Comparison of ENCODE assay signal across 15 cellular contexts in the genomic region with DNA sequence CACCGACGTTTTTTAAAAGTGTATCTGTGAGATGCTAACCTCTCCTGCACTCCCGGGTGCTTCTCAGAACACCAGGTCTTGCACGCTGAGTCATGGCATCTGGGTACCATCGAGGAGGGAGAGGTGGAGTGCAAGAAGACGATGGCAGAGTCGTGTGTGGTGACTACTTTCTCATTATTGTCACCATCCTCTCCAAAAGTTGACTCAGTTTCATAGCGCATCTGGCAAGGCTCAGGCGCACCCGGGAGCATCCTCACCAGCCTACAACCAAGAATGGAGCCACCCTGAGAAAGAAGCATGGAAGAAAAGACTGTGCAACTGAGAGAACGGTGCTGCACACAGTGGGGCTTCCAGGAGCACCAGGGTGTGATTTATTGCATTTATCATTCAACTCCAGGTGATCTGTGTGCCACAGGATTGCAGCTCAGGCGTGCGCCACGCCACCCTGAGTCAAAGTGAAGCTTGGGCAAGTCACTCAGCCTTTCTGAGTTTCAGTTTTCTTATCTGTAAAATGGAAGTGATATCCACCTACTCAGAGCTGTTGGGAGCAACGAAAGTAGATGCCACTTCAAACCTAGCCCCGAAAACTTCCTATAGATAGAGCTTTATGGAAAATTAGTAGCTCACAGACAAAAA.
DNase-seq lines count a peak whose midpoint lies in the region; ATAC-seq, FAIRE-seq and TF ChIP-seq lines count a peak whose summit lies in the region.
"Had no signal": no experiment of that assay in that cellular context is flagged by ENCODE, and none has a peak within 500 bp of the region (broad histone marks: within the 10 kb centered on the region; RNA-seq: fewer than 3 reads in every experiment).

No MANE protein-coding gene starts in this region.

- H3K27me3 Mint-ChIP-seq in stimulated activated naive CD8-positive, alpha-beta T cell treated with anti-CD3 and anti-CD28 coated beads, Interleukin-15, amount 100 ng/mL, for 72 hours: peaks cover 49% of the 10 kb centered on the region

- no peaks in the 10 kb centered on the region for H3K27me3 ChIP-seq in sigmoid colon
- no peaks in the 10 kb centered on the region for H3K27me3 ChIP-seq in MG63
- H3K27me3 ChIP-seq: brain microvascular endothelial cell had no signal

- TF ChIP-seq CTCF in sigmoid colon (IDR thresholded peaks at IDR 0.05): no peak

- peak overlapping the region in 1 of 2 donors; percentile 67 for H3K27ac Mint-ChIP-seq in stimulated activated naive CD8-positive, alpha-beta T cell treated with anti-CD3 and anti-CD28 coated beads, Interleukin-15, amount 100 ng/mL, for 72 hours

- intact Hi-C loops in sigmoid colon (cut with DNase I): no loop called here

- 77% methylated on average over 16 of the region's 16 CpGs for WGBS in sigmoid colon, 2 donors

- H3K9me3 Mint-ChIP-seq in stimulated activated naive CD8-positive, alpha-beta T cell treated with anti-CD3 and anti-CD28 coated beads, Interleukin-15, amount 100 ng/mL, for 72 hours: peaks cover 12 to 28% of the 10 kb centered on the region in 2 donors

- TF ChIP-seq POLR2A in sigmoid colon (IDR thresholded peaks at IDR 0.05): no peak

- peaks cover 21% of the 10 kb centered on the region for H3K4me1 Mint-ChIP-seq in stimulated activated naive CD8-positive, alpha-beta T cell treated with anti-CD3 and anti-CD28 coated beads, Interleukin-15, amount 100 ng/mL, for 72 hours

- TF ChIP-seq EP300 in sigmoid colon (IDR thresholded peaks at IDR 0.05): no peak

- H3K4me1 ChIP-seq in sigmoid colon: no peaks in the 10 kb centered on the region

- peak; percentile 78 for DNase-seq in activated effector memory CD4-positive, alpha-beta T cell treated with anti-CD3 and anti-CD28 coated beads, Interleukin-2, amount 50 U/mL, for 16 hours
- DNase-seq in activated effector memory CD4-positive, alpha-beta T cell treated with Interleukin-2 at 50 U/mL for 16 hours: no peak
- peak; percentile 17 for DNase-seq in activated CD8-positive, alpha-beta memory T cell treated with anti-CD3 and anti-CD28 coated beads, Interleukin-2, amount 50 U/mL, for 24 hours (ENCODE audit: extremely low read depth)
- peak; percentile 8 for DNase-seq in sigmoid colon
- DNase-seq in stimulated activated naive CD8-positive, alpha-beta T cell treated with anti-CD3 and anti-CD28 coated beads, Interleukin-15, amount 100 ng/mL, for 72 hours: peak in 1 of 2 donors; percentile 47
- no peak for DNase-seq in NCI-H1417 treated with DMSO at 0.1 percent for 48 hours (lab: John Stamatoyannopoulos, UW)
- DNase-seq in RCC 7860 (ENCODE audit: low spot score): no peak
- DNase-seq in MG63: no peak
- DNase-seq: brain microvascular endothelial cell, heart right ventricle, left ventricle myocardium superior, NCI-H1436 had no signal

- no peak for FAIRE-seq in RCC 7860 (lab: Jason Lieb, UNC)
- FAIRE-seq: endothelial cell of umbilical vein, urothelium cell line had no signal

- H3K36me3 ChIP-seq in sigmoid colon: no peaks in the 10 kb centered on the region
- H3K36me3 ChIP-seq in MG63: no peaks in the 10 kb centered on the region
- H3K36me3 ChIP-seq: brain microvascular endothelial cell, heart right ventricle had no signal

- ATAC-seq in stimulated activated naive CD8-positive, alpha-beta T cell treated with anti-CD3 and anti-CD28 coated beads, Interleukin-15, amount 100 ng/mL, for 72 hours: peak; percentile 89
- ATAC-seq: left ventricle myocardium superior, SK-N-SH treated with all-trans-retinoic acid at 6 μM for 48 hours had no signal

- no peak overlapping the region for H3K27ac ChIP-seq in sigmoid colon
- H3K27ac ChIP-seq: brain microvascular endothelial cell, heart right ventricle had no signal

- H3K9me3 ChIP-seq in sigmoid colon (peaks cover 0 to 20% (median 4%) of the 10 kb centered on the region in 4 donors), MG63 (peaks cover 10% of the 10 kb centered on the region)

- peak overlapping the region in 1 of 2 donors; percentile 17 for H3K4me3 Mint-ChIP-seq in stimulated activated naive CD8-positive, alpha-beta T cell treated with anti-CD3 and anti-CD28 coated beads, Interleukin-15, amount 100 ng/mL, for 72 hours

- H3K4me3 ChIP-seq in sigmoid colon (no peak overlapping the region), MG63 (no peak overlapping the region)
- H3K4me3 ChIP-seq: heart right ventricle had no signal

Comparison
In these comparisons a context has a peak if more than half of its experiments do, and no peak if none do; other contexts are left out.
1. DNase-seq: peak in activated effector memory CD4-positive, alpha-beta T cell treated with anti-CD3 and anti-CD28 coated beads, Interleukin-2, amount 50 U/mL, for 16 hours (single experiment), activated CD8-positive, alpha-beta memory T cell treated with anti-CD3 and anti-CD28 coated beads, Interleukin-2, amount 50 U/mL, for 24 hours (single experiment) and sigmoid colon (single experiment); none in activated effector memory CD4-positive, alpha-beta T cell treated with Interleukin-2 at 50 U/mL for 16 hours (single experiment), NCI-H1417 treated with DMSO at 0.1 percent for 48 hours (single experiment), RCC 7860 (single experiment) and MG63 (single experiment).